ENCODE assay signal across 17 cellular contexts in the genomic region with DNA sequence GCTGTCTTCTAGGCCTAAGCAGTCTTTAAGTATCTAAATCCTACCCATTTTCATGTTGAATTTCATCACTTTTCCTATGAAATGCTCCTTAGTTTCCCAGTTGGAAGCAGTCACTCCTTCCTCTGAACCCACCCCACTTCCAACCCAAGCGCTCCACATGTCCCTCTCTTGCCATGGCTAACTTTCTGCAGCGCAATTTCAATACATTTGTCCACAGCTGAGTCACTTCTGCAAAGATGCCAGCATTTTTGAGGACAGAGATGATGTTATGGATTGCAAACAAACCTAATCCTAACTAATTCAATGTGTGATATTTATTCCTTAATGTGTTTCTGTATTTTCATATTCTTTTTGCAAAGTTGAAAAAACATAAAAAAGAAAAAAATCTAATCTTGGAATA.
A peak's percentile ranks its signal among the peaks of the same experiment; 100 is the strongest.
DNase-seq lines count a peak whose midpoint lies in the region; ATAC-seq and TF ChIP-seq lines count a peak whose summit lies in the region.
"Had no signal": no experiment of that assay in that cellular context is flagged by ENCODE, and none has a peak within 500 bp of the region (broad histone marks: within the 10 kb centered on the region; RNA-seq: fewer than 3 reads in every experiment).

No MANE protein-coding gene starts in this region.

- no peaks in the 10 kb centered on the region for H3K79me2 ChIP-seq in GM23338 (replicated peaks; ENCODE audit: insufficient read depth)

- no peaks in the 10 kb centered on the region for H3F3A ChIP-seq in GM23338 (replicated peaks; ENCODE audit: low read depth)

- peaks cover 15% of the 10 kb centered on the region for H3K4me1 ChIP-seq in GM23338 (ENCODE audit: insufficient read depth)
- peaks cover 0 to 10% of the 10 kb centered on the region in 2 donors for H3K4me1 ChIP-seq in neuronal stem cell (ENCODE audit: control insufficient read depth in 2 of 2, insufficient read depth in 1 of 2, low read depth in 1 of 2, low read length in 2 of 2)
- H3K4me1 ChIP-seq: BLaER1, HAP-1 had no signal

- no peak overlapping the region for H2BK5ac ChIP-seq in neuronal stem cell (ENCODE audit: low read length)

- no peaks in the 10 kb centered on the region for H4K20me1 ChIP-seq in GM23338 (replicated peaks; ENCODE audit: insufficient read depth)
- H4K20me1 ChIP-seq: BLaER1 had no signal

- no peak overlapping the region for H3K23ac ChIP-seq in neuronal stem cell (ENCODE audit: low read depth, low read length, poor library complexity)

- H3K4ac ChIP-seq in neuronal stem cell (ENCODE audit: low read length): no peak overlapping the region

- H3K4me3 ChIP-seq in GM23338 (no peak overlapping the region), neuronal stem cell (ENCODE audit: low read length in 2 of 2) (no peak overlapping the region)
- H3K4me3 ChIP-seq: BLaER1, HAP-1 had no signal

- H2AK5ac ChIP-seq in neuronal stem cell (ENCODE audit: low read depth, low read length): no peak overlapping the region

- H3K4me1 Mint-ChIP-seq in GM23338: peaks cover 14% of the 10 kb centered on the region
- peaks cover 34% of the 10 kb centered on the region for H3K4me1 Mint-ChIP-seq in nephron
- H3K4me1 Mint-ChIP-seq: B cell had no signal

- H3K4me3 Mint-ChIP-seq in GM23338 (no peak overlapping the region), nephron (no peak overlapping the region)
- H3K4me3 Mint-ChIP-seq: B cell; CD4-positive, CD25-positive, alpha-beta regulatory T cell; CD8-positive, alpha-beta T cell; HFFc6 had no signal

- H3K27ac ChIP-seq in GM23338 (ENCODE audit: low read depth) (no peak overlapping the region), neuronal stem cell (replicated peaks; ENCODE audit: low read length) (no peak overlapping the region)
- H3K27ac ChIP-seq: BLaER1, C4-2B had no signal

- no peak overlapping the region for H3K18ac ChIP-seq in neuronal stem cell (ENCODE audit: low read length)

- DNase-seq in GM23338 (ENCODE audit: low spot score) (no peak), fibroblast of gingiva (ENCODE audit: low read depth) (peak; percentile 67), neuronal stem cell (ENCODE audit: low spot score) (no peak)
- DNase-seq: Caco-2; CD4-positive, CD25-positive, alpha-beta regulatory T cell; CD8-positive, alpha-beta T cell; DMS153; DND-41; GOT3; HFFc6 had no signal

- no peak overlapping the region for H4K8ac ChIP-seq in neuronal stem cell (ENCODE audit: low read depth, low read length)

- ATAC-seq in GM23338 (no peak), HG03521 (IDR thresholded peaks at IDR 0.05; ENCODE audit: unreplicated experiment) (no peak), GM19395 (IDR thresholded peaks at IDR 0.05; ENCODE audit: unreplicated experiment) (no peak)
- ATAC-seq: CD8-positive, alpha-beta T cell had no signal

- H3K27ac Mint-ChIP-seq in GM23338: no peak overlapping the region
- H3K27ac Mint-ChIP-seq in nephron: peak overlapping the region in 2 of 3 experiments; percentile 48 to 58
- H3K27ac Mint-ChIP-seq: B cell; CD4-positive, CD25-positive, alpha-beta regulatory T cell; CD8-positive, alpha-beta T cell; HFFc6 had no signal

- H3K27me3 Mint-ChIP-seq in GM23338 (ENCODE audit: insufficient read depth, low read depth, poor library complexity) (peaks cover 7% of the 10 kb centered on the region), nephron (ENCODE audit: low read depth) (peaks cover 9% of the 10 kb centered on the region)

- H2BK12ac ChIP-seq in neuronal stem cell (ENCODE audit: low read length): no peak overlapping the region

- H3K36me3 ChIP-seq in GM23338 (ENCODE audit: insufficient read depth): no peaks in the 10 kb centered on the region
- no peaks in the 10 kb centered on the region for H3K36me3 ChIP-seq in neuronal stem cell (replicated peaks in 1 of 2; ENCODE audit: control insufficient read depth in 2 of 2, insufficient read depth in 2 of 2, low read length in 2 of 2)
- H3K36me3 ChIP-seq: BLaER1, HAP-1 had no signal

- H3K27me3 ChIP-seq in GM23338 (ENCODE audit: insufficient read depth) (no peaks in the 10 kb centered on the region), neuronal stem cell (ENCODE audit: control insufficient read depth in 3 of 3, insufficient read depth in 3 of 3, low read depth in 1 of 3, low read length in 3 of 3) (peaks cover 0 to 12% (median 0%) of the 10 kb centered on the region in 3 experiments)
- H3K27me3 ChIP-seq: BLaER1 had no signal

- H3K9me2 ChIP-seq in GM23338 (ENCODE audit: insufficient read depth): no peaks in the 10 kb centered on the region

- no peaks in the 10 kb centered on the region for H3K36me3 Mint-ChIP-seq in GM23338 (ENCODE audit: low read depth)
- no peaks in the 10 kb centered on the region for H3K36me3 Mint-ChIP-seq in nephron (ENCODE audit: low read depth)
- H3K36me3 Mint-ChIP-seq: CD4-positive, CD25-positive, alpha-beta regulatory T cell; CD8-positive, alpha-beta T cell had no signal

- H3K9me3 Mint-ChIP-seq in GM23338 (no peaks in the 10 kb centered on the region), nephron (peaks cover 3% of the 10 kb centered on the region)
- H3K9me3 Mint-ChIP-seq: CD8-positive, alpha-beta T cell; HFFc6 had no signal

- no peak overlapping the region for H2BK120ac ChIP-seq in neuronal stem cell (ENCODE audit: low read depth, low read length)

- H2BK15ac ChIP-seq in neuronal stem cell (ENCODE audit: low read length): no peak overlapping the region

- H3K9me3 ChIP-seq in neuronal stem cell (replicated peaks in 1 of 2; ENCODE audit: control insufficient read depth in 2 of 2, insufficient read depth in 1 of 2, low read depth in 1 of 2, low read length in 2 of 2): no peaks in the 10 kb centered on the region
- H3K9me3 ChIP-seq: Caco-2, HAP-1 had no signal

- no CpG with 5 or more reads among the region's 2 CpGs for WGBS in neuronal stem cell (ENCODE audit: extremely low coverage in 2 of 2, insufficient read length in 2 of 2, insufficient replicate concordance in 1 of 2), 2 donors

- H3K9ac ChIP-seq in neuronal stem cell (ENCODE audit: low read depth, low read length, poor library complexity): no peak overlapping the region
- H3K9ac ChIP-seq: BLaER1 had no signal

- H3K4me2 ChIP-seq in GM23338: no peak overlapping the region
- no peak overlapping the region for H3K4me2 ChIP-seq in neuronal stem cell (ENCODE audit: insufficient read depth, low read length, poor library complexity, severe bottlenecking)
- H3K4me2 ChIP-seq: BLaER1 had no signal

- TF ChIP-seq CTCF in GM23338 (conservative IDR thresholded peaks at IDR 0.05; ENCODE audit: low read depth in 2 of 2): no peak
- TF ChIP-seq CTCF in nephron (IDR thresholded peaks at IDR 0.05; ENCODE audit: unreplicated experiment in 3 of 3): no peak

- no peak overlapping the region for H3K14ac ChIP-seq in neuronal stem cell (ENCODE audit: low read length)

- no peak overlapping the region for H4K91ac ChIP-seq in neuronal stem cell (ENCODE audit: low read depth, low read length, poor library complexity)

- H2AFZ ChIP-seq in GM23338 (peak overlapping the region; percentile 97), neuronal stem cell (ENCODE audit: low read length) (no peak overlapping the region)

- H3K79me1 ChIP-seq in neuronal stem cell (ENCODE audit: low read depth, low read length): no peaks in the 10 kb centered on the region

TF ChIP-seq in GM23338, 12 proteins besides CTCF, POLR2A, EP300 and RAD21:
- TF ChIP-seq EZH2phosphoT487 (IDR thresholded peaks at IDR 0.05; ENCODE audit: unreplicated experiment): no peak
- TF ChIP-seq STAT1 (IDR thresholded peaks at IDR 0.05; ENCODE audit: unreplicated experiment): no peak
- no peak for TF ChIP-seq CREB1 (CRISPR knock-in tag; IDR thresholded peaks at IDR 0.05; ENCODE audit: low read depth)
